ENCODE assay signal across 1 cellular context in the genomic region with DNA sequence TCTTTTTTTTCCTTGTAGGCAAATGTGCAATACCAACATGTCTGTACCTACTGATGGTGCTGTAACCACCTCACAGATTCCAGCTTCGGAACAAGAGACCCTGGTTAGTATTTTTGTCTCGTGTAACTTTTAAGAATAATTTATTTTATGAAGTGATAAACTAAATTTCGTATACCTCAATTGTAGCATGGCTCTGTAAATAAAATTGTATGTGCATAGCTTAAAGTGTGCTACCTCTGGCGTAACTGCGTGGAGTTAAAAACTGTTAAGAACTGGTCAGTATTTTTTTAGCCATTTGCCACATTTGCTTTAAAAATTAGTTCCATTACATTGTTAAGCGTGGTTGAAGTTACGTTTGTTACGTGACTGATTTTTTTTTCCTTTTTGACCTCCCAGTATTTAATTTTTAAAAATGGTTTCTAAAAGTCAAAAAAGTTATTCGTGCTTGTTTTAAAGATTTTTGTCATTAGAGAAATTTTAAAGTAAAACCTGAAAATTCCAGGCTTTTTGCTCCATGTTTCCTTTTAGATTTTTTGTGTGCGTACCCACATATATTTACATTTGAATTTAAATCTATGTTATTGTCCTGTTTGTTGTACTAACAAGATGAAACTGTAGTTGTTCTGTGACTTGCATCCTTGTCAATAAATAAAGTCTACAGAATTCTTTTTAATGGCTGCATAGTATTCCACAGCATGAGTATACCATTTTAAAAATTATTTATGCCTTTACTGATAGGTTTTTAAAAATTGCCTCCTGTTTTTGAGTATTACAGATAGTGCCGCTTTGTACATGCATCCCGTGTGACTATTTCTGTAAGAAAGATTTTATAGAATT.
TF ChIP-seq lines count a peak whose summit lies in the region.

No MANE protein-coding gene starts in this region.

TF ChIP-seq in IMR-90, 13 proteins besides CTCF, POLR2A, EP300 and RAD21 (continued from another document):
- TF ChIP-seq, protein P1, sequence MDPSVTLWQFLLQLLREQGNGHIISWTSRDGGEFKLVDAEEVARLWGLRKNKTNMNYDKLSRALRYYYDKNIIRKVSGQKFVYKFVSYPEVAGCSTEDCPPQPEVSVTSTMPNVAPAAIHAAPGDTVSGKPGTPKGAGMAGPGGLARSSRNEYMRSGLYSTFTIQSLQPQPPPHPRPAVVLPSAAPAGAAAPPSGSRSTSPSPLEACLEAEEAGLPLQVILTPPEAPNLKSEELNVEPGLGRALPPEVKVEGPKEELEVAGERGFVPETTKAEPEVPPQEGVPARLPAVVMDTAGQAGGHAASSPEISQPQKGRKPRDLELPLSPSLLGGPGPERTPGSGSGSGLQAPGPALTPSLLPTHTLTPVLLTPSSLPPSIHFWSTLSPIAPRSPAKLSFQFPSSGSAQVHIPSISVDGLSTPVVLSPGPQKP (IDR thresholded peaks at IDR 0.05; ENCODE audit: borderline replicate concordance, low read depth, low read length) = no peak
- no peak for TF ChIP-seq RCOR1 (IDR thresholded peaks at IDR 0.05; ENCODE audit: insufficient replicate concordance, low read length)
- TF ChIP-seq MAFK (IDR thresholded peaks at IDR 0.05; ENCODE audit: low read depth, low read length) = no peak
- TF ChIP-seq CEBPB (IDR thresholded peaks at IDR 0.05; ENCODE audit: low read depth, low read length) = no peak
- TF ChIP-seq SMC3 (IDR thresholded peaks at IDR 0.05; ENCODE audit: low read depth, low read length) = no peak
